ENCODE assay signal across 23 cellular contexts in the genomic region with DNA sequence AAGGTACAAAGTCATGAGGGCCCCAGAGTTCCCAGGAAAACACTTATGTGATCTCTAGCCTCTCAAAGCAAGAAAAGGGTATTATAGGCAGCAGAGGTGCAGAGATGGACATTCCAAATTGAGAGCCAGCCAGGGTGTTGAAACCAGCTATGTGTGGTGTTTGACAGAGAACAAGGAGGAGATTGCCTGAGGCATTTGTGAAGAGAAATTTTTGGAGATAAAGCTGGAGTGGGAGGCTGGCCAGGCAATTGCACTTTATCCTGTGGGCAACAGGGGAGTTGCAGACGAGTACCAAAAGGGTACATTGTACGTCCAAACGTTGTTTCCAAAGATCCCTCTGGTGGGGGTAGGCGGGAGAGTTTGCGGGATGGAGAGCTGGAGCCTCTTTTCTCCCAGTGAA. TPM values are rescaled to one million over a fixed set of nuclear protein-coding genes. Genes with fewer than 3 reads are reported as not detected.
"Had no signal": no experiment of that assay in that cellular context is flagged by ENCODE, and none has a peak within 500 bp of the region (broad histone marks: within the 10 kb centered on the region; RNA-seq: fewer than 3 reads in every experiment).

No MANE protein-coding gene starts in this region.

- H3K9me3 ChIP-seq: esophagus muscularis mucosa, gastrocnemius medialis, pancreas, psoas muscle, upper lobe of right lung had no signal

- H3K4me3 Mint-ChIP-seq: activated CD8-positive, alpha-beta T cell treated with anti-CD3 and anti-CD28 coated beads, Interleukin-2, amount 10 ng/mL, durations not matched to agents 7 days and 5 days; activated naive CD4-positive, alpha-beta T cell treated with anti-CD3 and anti-CD28 coated beads, Interleukin-2, amount 50 U/mL, for 24 hours; effector memory CD8-positive, alpha-beta T cell had no signal

- H3K36me3 ChIP-seq: esophagus muscularis mucosa, gastrocnemius medialis, pancreas, upper lobe of right lung had no signal

- DNase-seq: activated CD4-positive, alpha-beta T cell treated with anti-CD3 and anti-CD28 coated beads for 1 hour; activated CD4-positive, alpha-beta T cell treated with anti-CD3 and anti-CD28 coated beads, Interleukin-2, amount 50 U/mL, for 1 hour; activated CD8-positive, alpha-beta T cell treated with anti-CD3 and anti-CD28 coated beads, Interleukin-2, amount 10 ng/mL, durations not matched to agents 7 days and 5 days; activated gamma-delta T cell treated with Interleukin-2 at 50 U/mL for 16 hours; activated T-cell treated with anti-CD3 and anti-CD28 coated beads, Interleukin-2, amount 50 U/mL, for 1 hour; aorta; central memory CD4-positive, alpha-beta T cell; effector memory CD8-positive, alpha-beta T cell; gastrocnemius medialis; kidney; pancreas; psoas muscle; stimulated activated CD4-positive, alpha-beta T cell treated with anti-CD3 and anti-CD28 coated beads, Interleukin-12 subunit alpha, Interleukin-12 subunit beta, amount 100 ng/mL, for 4 hours; stimulated activated CD4-positive, alpha-beta T cell treated with anti-CD3 and anti-CD28 coated beads, Interleukin-4, amount 100 ng/mL, for 4 hours; stimulated activated naive CD8-positive, alpha-beta T cell treated with anti-CD3 and anti-CD28 coated beads, Interleukin-15, Interleukin-2, amounts not matched to agents 100 U/mL and 50 U/mL, for 24 hours; T-helper 1 cell; upper lobe of right lung had no signal

- H3K36me3 Mint-ChIP-seq: activated naive CD4-positive, alpha-beta T cell treated with anti-CD3 and anti-CD28 coated beads, Interleukin-2, amount 50 U/mL, for 24 hours; brain had no signal

- ATAC-seq: activated CD8-positive, alpha-beta T cell treated with anti-CD3 and anti-CD28 coated beads, Interleukin-2, amount 10 ng/mL, durations not matched to agents 7 days and 5 days; effector memory CD8-positive, alpha-beta T cell; gastrocnemius medialis; left lobe of liver; pancreas; psoas muscle; stimulated activated naive CD8-positive, alpha-beta T cell treated with anti-CD3 and anti-CD28 coated beads, Interleukin-15, Interleukin-2, amounts not matched to agents 100 U/mL and 50 U/mL, for 24 hours; upper lobe of right lung had no signal

- H3K27me3 ChIP-seq: pancreas, upper lobe of right lung had no signal

- H3K9me3 Mint-ChIP-seq: activated naive CD4-positive, alpha-beta T cell treated with anti-CD3 and anti-CD28 coated beads, Interleukin-2, amount 50 U/mL, for 24 hours had no signal

- H3K4me1 Mint-ChIP-seq: activated naive CD4-positive, alpha-beta T cell treated with anti-CD3 and anti-CD28 coated beads, Interleukin-2, amount 50 U/mL, for 24 hours; brain; nephron had no signal

- H3K4me1 ChIP-seq: gastrocnemius medialis, pancreas, psoas muscle, upper lobe of right lung had no signal

- H3K4me3 ChIP-seq: esophagus muscularis mucosa, gastrocnemius medialis, pancreas, psoas muscle, upper lobe of right lung had no signal

- H3K27ac Mint-ChIP-seq: activated CD8-positive, alpha-beta T cell treated with anti-CD3 and anti-CD28 coated beads, Interleukin-2, amount 10 ng/mL, durations not matched to agents 7 days and 5 days; activated naive CD4-positive, alpha-beta T cell treated with anti-CD3 and anti-CD28 coated beads, Interleukin-2, amount 50 U/mL, for 24 hours; brain; effector memory CD8-positive, alpha-beta T cell; nephron had no signal

- FAIRE-seq: kidney, pancreas, TTC549 had no signal

RNA-seq across cellular contexts. Expression of gene GABRE, which starts 2.5 kb away (rescaled TPM):
- total RNA-seq: activated CD8-positive, alpha-beta T cell treated with anti-CD3 and anti-CD28 coated beads, Interleukin-2, amount 10 ng/mL, durations not matched to agents 7 days and 5 days had no signal
